In the genomic region with DNA sequence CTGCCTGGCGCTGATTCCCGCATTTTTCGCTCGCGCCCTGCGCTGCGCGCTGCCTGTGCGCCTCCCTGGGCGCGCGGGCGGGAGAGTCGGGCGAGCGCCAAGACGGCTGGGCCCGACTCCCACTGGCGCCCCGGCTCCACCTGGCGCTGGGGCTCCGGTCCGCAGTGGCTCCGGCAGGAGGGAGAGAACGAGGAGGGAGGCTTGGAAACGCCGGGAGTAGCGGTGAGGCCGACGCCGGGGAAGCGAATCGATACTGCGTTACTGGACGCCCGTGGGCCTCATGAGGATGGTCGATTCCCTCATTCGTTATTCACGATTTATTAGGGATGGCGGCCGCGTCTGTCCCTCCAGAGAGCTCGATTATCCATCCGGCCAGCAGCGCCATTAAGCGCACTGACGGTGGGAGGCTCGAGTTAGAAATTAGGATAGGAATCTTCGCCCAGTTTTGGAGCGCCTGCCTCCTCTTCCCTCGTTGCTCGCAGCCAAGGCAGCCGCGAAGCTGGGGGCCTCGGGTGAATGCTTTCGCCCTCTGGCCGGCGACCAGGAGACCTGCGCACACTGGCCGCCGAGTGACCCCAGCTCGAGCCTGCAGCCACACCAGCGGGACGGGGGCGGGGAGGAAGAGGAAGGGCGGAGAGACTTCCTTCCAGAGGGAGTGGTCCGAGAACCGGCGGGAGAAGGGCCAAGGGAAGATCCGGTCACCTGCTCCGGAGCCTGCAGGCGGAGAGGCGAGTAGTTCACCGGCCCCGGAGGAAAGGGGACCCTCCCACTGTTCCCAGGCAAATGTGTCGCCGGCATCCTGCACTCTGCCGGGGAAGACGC, we compare ENCODE assay signal across 1 cellular context.
TF ChIP-seq lines count a peak whose summit lies in the region.

No MANE protein-coding gene starts in this region.

TF ChIP-seq in WTC11, 78 proteins besides CTCF, POLR2A, EP300 and RAD21 (continued from another document and continues in another):
- TF ChIP-seq, protein P1, sequence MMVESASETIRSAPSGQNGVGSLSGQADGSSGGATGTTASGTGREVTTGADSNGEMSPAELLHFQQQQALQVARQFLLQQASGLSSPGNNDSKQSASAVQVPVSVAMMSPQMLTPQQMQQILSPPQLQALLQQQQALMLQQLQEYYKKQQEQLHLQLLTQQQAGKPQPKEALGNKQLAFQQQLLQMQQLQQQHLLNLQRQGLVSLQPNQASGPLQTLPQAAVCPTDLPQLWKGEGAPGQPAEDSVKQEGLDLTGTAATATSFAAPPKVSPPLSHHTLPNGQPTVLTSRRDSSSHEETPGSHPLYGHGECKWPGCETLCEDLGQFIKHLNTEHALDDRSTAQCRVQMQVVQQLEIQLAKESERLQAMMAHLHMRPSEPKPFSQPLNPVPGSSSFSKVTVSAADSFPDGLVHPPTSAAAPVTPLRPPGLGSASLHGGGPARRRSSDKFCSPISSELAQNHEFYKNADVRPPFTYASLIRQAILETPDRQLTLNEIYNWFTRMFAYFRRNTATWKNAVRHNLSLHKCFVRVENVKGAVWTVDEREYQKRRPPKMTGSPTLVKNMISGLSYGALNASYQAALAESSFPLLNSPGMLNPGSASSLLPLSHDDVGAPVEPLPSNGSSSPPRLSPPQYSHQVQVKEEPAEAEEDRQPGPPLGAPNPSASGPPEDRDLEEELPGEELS (CRISPR knock-in tag; IDR thresholded peaks at IDR 0.05) = peak; percentile 88; the same call in 1 of the 2 replicates
- TF ChIP-seq GABPB1 (CRISPR knock-in tag; IDR thresholded peaks at IDR 0.05) (peak; percentile 78; the same call in 1 of the 2 replicates), ZNF317 (CRISPR knock-in tag; IDR thresholded peaks at IDR 0.05; ENCODE audit: borderline replicate concordance, low read depth) (no peak), IRF2 (CRISPR knock-in tag; IDR thresholded peaks at IDR 0.05; ENCODE audit: borderline replicate concordance, low read depth) (no peak), JUN (CRISPR knock-in tag; IDR thresholded peaks at IDR 0.05) (no peak), ZNF396 (CRISPR knock-in tag; IDR thresholded peaks at IDR 0.05; ENCODE audit: borderline replicate concordance) (no peak), SP1 (CRISPR knock-in tag; conservative IDR thresholded peaks at IDR 0.05) (peak; percentile 77), OVOL2 (CRISPR knock-in tag; IDR thresholded peaks at IDR 0.05; ENCODE audit: borderline replicate concordance) (no peak), NR3C1 (CRISPR knock-in tag; conservative IDR thresholded peaks at IDR 0.05; ENCODE audit: low read depth) (no peak), SMAD3 (CRISPR knock-in tag; IDR thresholded peaks at IDR 0.05; ENCODE audit: borderline replicate concordance) (0 out of 2 replicates have a peak, but pooled peaks have one; percentile 4), TP53 (CRISPR knock-in tag; IDR thresholded peaks at IDR 0.05) (peak; percentile 29; the same call in 1 of the 2 replicates), TEAD4 (CRISPR knock-in tag; IDR thresholded peaks at IDR 0.05) (no peak)
- TF ChIP-seq, protein P2, sequence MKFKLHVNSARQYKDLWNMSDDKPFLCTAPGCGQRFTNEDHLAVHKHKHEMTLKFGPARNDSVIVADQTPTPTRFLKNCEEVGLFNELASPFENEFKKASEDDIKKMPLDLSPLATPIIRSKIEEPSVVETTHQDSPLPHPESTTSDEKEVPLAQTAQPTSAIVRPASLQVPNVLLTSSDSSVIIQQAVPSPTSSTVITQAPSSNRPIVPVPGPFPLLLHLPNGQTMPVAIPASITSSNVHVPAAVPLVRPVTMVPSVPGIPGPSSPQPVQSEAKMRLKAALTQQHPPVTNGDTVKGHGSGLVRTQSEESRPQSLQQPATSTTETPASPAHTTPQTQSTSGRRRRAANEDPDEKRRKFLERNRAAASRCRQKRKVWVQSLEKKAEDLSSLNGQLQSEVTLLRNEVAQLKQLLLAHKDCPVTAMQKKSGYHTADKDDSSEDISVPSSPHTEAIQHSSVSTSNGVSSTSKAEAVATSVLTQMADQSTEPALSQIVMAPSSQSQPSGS (CRISPR knock-in tag; IDR thresholded peaks at IDR 0.05; ENCODE audit: borderline replicate concordance, low read depth) = no peak
- TF ChIP-seq, protein P3, sequence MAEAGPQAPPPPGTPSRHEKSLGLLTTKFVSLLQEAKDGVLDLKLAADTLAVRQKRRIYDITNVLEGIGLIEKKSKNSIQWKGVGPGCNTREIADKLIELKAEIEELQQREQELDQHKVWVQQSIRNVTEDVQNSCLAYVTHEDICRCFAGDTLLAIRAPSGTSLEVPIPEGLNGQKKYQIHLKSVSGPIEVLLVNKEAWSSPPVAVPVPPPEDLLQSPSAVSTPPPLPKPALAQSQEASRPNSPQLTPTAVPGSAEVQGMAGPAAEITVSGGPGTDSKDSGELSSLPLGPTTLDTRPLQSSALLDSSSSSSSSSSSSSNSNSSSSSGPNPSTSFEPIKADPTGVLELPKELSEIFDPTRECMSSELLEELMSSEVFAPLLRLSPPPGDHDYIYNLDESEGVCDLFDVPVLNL (CRISPR knock-in tag; IDR thresholded peaks at IDR 0.05; ENCODE audit: borderline replicate concordance, low read depth) = no peak
- TF ChIP-seq, protein P4, sequence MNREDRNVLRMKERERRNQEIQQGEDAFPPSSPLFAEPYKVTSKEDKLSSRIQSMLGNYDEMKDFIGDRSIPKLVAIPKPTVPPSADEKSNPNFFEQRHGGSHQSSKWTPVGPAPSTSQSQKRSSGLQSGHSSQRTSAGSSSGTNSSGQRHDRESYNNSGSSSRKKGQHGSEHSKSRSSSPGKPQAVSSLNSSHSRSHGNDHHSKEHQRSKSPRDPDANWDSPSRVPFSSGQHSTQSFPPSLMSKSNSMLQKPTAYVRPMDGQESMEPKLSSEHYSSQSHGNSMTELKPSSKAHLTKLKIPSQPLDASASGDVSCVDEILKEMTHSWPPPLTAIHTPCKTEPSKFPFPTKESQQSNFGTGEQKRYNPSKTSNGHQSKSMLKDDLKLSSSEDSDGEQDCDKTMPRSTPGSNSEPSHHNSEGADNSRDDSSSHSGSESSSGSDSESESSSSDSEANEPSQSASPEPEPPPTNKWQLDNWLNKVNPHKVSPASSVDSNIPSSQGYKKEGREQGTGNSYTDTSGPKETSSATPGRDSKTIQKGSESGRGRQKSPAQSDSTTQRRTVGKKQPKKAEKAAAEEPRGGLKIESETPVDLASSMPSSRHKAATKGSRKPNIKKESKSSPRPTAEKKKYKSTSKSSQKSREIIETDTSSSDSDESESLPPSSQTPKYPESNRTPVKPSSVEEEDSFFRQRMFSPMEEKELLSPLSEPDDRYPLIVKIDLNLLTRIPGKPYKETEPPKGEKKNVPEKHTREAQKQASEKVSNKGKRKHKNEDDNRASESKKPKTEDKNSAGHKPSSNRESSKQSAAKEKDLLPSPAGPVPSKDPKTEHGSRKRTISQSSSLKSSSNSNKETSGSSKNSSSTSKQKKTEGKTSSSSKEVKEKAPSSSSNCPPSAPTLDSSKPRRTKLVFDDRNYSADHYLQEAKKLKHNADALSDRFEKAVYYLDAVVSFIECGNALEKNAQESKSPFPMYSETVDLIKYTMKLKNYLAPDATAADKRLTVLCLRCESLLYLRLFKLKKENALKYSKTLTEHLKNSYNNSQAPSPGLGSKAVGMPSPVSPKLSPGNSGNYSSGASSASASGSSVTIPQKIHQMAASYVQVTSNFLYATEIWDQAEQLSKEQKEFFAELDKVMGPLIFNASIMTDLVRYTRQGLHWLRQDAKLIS (CRISPR knock-in tag; IDR thresholded peaks at IDR 0.05; ENCODE audit: borderline replicate concordance) = peak; percentile 68; the same call in 1 of the 2 replicates
- TF ChIP-seq, protein P5, sequence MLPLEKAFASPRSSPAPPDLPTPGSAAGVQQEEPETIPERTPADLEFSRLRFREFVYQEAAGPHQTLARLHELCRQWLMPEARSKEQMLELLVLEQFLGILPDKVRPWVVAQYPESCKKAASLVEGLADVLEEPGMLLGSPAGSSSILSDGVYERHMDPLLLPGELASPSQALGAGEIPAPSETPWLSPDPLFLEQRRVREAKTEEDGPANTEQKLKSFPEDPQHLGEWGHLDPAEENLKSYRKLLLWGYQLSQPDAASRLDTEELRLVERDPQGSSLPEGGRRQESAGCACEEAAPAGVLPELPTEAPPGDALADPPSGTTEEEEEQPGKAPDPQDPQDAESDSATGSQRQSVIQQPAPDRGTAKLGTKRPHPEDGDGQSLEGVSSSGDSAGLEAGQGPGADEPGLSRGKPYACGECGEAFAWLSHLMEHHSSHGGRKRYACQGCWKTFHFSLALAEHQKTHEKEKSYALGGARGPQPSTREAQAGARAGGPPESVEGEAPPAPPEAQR (CRISPR knock-in tag; IDR thresholded peaks at IDR 0.05) = no peak
- TF ChIP-seq, protein P6, sequence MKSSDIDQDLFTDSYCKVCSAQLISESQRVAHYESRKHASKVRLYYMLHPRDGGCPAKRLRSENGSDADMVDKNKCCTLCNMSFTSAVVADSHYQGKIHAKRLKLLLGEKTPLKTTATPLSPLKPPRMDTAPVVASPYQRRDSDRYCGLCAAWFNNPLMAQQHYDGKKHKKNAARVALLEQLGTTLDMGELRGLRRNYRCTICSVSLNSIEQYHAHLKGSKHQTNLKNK (CRISPR knock-in tag; IDR thresholded peaks at IDR 0.05) = no peak
- TF ChIP-seq, protein P7, sequence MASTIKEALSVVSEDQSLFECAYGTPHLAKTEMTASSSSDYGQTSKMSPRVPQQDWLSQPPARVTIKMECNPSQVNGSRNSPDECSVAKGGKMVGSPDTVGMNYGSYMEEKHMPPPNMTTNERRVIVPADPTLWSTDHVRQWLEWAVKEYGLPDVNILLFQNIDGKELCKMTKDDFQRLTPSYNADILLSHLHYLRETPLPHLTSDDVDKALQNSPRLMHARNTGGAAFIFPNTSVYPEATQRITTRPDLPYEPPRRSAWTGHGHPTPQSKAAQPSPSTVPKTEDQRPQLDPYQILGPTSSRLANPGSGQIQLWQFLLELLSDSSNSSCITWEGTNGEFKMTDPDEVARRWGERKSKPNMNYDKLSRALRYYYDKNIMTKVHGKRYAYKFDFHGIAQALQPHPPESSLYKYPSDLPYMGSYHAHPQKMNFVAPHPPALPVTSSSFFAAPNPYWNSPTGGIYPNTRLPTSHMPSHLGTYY (CRISPR knock-in tag; IDR thresholded peaks at IDR 0.05) = no peak
- TF ChIP-seq, protein P8, sequence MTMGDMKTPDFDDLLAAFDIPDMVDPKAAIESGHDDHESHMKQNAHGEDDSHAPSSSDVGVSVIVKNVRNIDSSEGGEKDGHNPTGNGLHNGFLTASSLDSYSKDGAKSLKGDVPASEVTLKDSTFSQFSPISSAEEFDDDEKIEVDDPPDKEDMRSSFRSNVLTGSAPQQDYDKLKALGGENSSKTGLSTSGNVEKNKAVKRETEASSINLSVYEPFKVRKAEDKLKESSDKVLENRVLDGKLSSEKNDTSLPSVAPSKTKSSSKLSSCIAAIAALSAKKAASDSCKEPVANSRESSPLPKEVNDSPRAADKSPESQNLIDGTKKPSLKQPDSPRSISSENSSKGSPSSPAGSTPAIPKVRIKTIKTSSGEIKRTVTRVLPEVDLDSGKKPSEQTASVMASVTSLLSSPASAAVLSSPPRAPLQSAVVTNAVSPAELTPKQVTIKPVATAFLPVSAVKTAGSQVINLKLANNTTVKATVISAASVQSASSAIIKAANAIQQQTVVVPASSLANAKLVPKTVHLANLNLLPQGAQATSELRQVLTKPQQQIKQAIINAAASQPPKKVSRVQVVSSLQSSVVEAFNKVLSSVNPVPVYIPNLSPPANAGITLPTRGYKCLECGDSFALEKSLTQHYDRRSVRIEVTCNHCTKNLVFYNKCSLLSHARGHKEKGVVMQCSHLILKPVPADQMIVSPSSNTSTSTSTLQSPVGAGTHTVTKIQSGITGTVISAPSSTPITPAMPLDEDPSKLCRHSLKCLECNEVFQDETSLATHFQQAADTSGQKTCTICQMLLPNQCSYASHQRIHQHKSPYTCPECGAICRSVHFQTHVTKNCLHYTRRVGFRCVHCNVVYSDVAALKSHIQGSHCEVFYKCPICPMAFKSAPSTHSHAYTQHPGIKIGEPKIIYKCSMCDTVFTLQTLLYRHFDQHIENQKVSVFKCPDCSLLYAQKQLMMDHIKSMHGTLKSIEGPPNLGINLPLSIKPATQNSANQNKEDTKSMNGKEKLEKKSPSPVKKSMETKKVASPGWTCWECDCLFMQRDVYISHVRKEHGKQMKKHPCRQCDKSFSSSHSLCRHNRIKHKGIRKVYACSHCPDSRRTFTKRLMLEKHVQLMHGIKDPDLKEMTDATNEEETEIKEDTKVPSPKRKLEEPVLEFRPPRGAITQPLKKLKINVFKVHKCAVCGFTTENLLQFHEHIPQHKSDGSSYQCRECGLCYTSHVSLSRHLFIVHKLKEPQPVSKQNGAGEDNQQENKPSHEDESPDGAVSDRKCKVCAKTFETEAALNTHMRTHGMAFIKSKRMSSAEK (CRISPR knock-in tag; IDR thresholded peaks at IDR 0.05; ENCODE audit: borderline replicate concordance) = no peak
- TF ChIP-seq, protein P9, sequence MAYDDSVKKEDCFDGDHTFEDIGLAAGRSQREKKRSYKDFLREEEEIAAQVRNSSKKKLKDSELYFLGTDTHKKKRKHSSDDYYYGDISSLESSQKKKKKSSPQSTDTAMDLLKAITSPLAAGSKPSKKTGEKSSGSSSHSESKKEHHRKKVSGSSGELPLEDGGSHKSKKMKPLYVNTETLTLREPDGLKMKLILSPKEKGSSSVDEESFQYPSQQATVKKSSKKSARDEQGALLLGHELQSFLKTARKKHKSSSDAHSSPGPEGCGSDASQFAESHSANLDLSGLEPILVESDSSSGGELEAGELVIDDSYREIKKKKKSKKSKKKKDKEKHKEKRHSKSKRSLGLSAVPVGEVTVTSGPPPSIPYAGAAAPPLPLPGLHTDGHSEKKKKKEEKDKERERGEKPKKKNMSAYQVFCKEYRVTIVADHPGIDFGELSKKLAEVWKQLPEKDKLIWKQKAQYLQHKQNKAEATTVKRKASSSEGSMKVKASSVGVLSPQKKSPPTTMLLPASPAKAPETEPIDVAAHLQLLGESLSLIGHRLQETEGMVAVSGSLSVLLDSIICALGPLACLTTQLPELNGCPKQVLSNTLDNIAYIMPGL (CRISPR knock-in tag; IDR thresholded peaks at IDR 0.05) = peak; percentile 69
- TF ChIP-seq, protein P10, sequence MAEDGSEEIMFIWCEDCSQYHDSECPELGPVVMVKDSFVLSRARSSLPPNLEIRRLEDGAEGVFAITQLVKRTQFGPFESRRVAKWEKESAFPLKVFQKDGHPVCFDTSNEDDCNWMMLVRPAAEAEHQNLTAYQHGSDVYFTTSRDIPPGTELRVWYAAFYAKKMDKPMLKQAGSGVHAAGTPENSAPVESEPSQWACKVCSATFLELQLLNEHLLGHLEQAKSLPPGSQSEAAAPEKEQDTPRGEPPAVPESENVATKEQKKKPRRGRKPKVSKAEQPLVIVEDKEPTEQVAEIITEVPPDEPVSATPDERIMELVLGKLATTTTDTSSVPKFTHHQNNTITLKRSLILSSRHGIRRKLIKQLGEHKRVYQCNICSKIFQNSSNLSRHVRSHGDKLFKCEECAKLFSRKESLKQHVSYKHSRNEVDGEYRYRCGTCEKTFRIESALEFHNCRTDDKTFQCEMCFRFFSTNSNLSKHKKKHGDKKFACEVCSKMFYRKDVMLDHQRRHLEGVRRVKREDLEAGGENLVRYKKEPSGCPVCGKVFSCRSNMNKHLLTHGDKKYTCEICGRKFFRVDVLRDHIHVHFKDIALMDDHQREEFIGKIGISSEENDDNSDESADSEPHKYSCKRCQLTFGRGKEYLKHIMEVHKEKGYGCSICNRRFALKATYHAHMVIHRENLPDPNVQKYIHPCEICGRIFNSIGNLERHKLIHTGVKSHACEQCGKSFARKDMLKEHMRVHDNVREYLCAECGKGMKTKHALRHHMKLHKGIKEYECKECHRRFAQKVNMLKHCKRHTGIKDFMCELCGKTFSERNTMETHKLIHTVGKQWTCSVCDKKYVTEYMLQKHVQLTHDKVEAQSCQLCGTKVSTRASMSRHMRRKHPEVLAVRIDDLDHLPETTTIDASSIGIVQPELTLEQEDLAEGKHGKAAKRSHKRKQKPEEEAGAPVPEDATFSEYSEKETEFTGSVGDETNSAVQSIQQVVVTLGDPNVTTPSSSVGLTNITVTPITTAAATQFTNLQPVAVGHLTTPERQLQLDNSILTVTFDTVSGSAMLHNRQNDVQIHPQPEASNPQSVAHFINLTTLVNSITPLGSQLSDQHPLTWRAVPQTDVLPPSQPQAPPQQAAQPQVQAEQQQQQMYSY (CRISPR knock-in tag; IDR thresholded peaks at IDR 0.05) = peak; percentile 78
